15 cellular contexts compared by ENCODE assay signal in the genomic region with DNA sequence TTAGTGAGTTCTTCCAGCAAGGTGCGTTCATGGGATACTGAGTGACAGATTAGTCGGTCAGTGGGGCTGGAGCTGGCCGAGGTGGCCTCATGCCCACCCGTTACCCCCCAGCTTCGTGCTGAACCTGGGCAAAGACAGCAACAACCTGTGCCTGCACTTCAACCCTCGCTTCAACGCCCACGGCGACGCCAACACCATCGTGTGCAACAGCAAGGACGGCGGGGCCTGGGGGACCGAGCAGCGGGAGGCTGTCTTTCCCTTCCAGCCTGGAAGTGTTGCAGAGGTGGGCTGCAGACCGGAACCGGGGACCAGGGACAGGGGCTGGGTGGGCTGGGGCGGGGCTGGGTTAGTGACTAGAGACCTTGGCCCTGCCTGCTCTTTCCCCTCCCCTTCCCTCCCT. TPM values are rescaled to one million over a fixed set of nuclear protein-coding genes. Genes with fewer than 3 reads are reported as not detected.
DNase-seq lines count a peak whose midpoint lies in the region; ATAC-seq, FAIRE-seq and TF ChIP-seq lines count a peak whose summit lies in the region.
"Had no signal": no experiment of that assay in that cellular context is flagged by ENCODE, and none has a peak within 500 bp of the region (broad histone marks: within the 10 kb centered on the region; RNA-seq: fewer than 3 reads in every experiment).

No MANE protein-coding gene starts in this region.

- H3K36me3 ChIP-seq in ACC112 (ENCODE audit: insufficient read depth, low read length) (peaks cover 3% of the 10 kb centered on the region; the same call in 1 of the 2 replicates), HEK293 (ENCODE audit: control insufficient read depth in 2 of 2, insufficient read depth in 1 of 2, low read length in 2 of 2) (no peaks in the 10 kb centered on the region), GM12878 (ENCODE audit: control insufficient read depth in 2 of 2, insufficient read depth in 2 of 2, low read length in 1 of 2) (peaks cover 2% of the 10 kb centered on the region in 2 experiments; a peak in 1 of 4 replicates)

- H3K9me3 Mint-ChIP-seq in naive B cell: no peaks in the 10 kb centered on the region
- H3K9me3 Mint-ChIP-seq: neural crest cell had no signal

- no peak for TF ChIP-seq CTCF in HEK293 (tag by site-specific recombination; IDR thresholded peaks at IDR 0.05)
- TF ChIP-seq CTCF in GM12878 (IDR thresholded peaks at IDR 0.05 in 2 of 3, conservative IDR thresholded peaks at IDR 0.05 in 1 of 3; ENCODE audit: control insufficient read depth in 2 of 3, extremely low read depth in 1 of 3, insufficient read depth in 1 of 3, low read depth in 3 of 3, low read length in 3 of 3): no peak

- peak overlapping the region; percentile 69 for H3K4me2 ChIP-seq in GM12878 (ENCODE audit: control insufficient read depth, insufficient read depth)

- H3K9me3 ChIP-seq in HEK293 (ENCODE audit: control insufficient read depth, insufficient read depth, low read depth, low read length): no peaks in the 10 kb centered on the region
- no peaks in the 10 kb centered on the region for H3K9me3 ChIP-seq in GM12878 (replicated peaks; ENCODE audit: control insufficient read depth, insufficient read depth, low read length)
- H3K9me3 ChIP-seq: testis had no signal

- BruUV-seq in GM12878 (replicated peaks; lab: Mats Ljungman, UMichigan): no TSS peak

- H3K4me1 ChIP-seq in ACC112 (ENCODE audit: control insufficient read depth, insufficient read depth, low read length, unreplicated experiment): peaks cover 13% of the 10 kb centered on the region
- peaks cover 9% of the 10 kb centered on the region for H3K4me1 ChIP-seq in HEK293 (ENCODE audit: control insufficient read depth, insufficient read depth, low read length)
- H3K4me1 ChIP-seq in GM12878 (ENCODE audit: control insufficient read depth, insufficient read depth, low read length): peaks cover 27% of the 10 kb centered on the region

- peak overlapping the region in 1 of 8 donors; percentile 6 for H3K4me3 Mint-ChIP-seq in naive B cell

- 81% methylated on average over 16 of the region's 18 CpGs for WGBS in GM12878 (ENCODE audit: insufficient coverage, insufficient replicate concordance, low lambda C conversion rate, missing lambda C conversion rate)

- intact Hi-C loops in GM12878 (cut with micrococcal nuclease; ENCODE audit: unreplicated experiment): no loop called here

- H2AFZ ChIP-seq in ACC112 (ENCODE audit: low read length, unreplicated experiment) (no peak overlapping the region), GM12878 (ENCODE audit: control insufficient read depth, low read depth, low read length) (no peak overlapping the region)
- H2AFZ ChIP-seq: PC-9 had no signal

- RAD21 ChIA-PET in GM12878 (lab: Charles Lee; ENCODE audit: unreplicated experiment): interaction anchor here (1.8 to 5.1 kb wide), 5 partner anchors 18 to 71 kb away, joined by 4 to 112 read pairs (median 30); partner anchors contain the start of genes GGA1 and PDXP

- no peaks in the 10 kb centered on the region for H3K36me3 Mint-ChIP-seq in naive B cell

- TF ChIP-seq EP300 in GM12878 (IDR thresholded peaks at IDR 0.05; ENCODE audit: borderline replicate concordance in 1 of 2, control insufficient read depth in 1 of 2, low read depth in 2 of 2, low read length in 2 of 2): no peak

- H3K27ac ChIP-seq in ACC112 (ENCODE audit: low read depth, low read length) (no peak overlapping the region), HEK293 (ENCODE audit: extremely low read depth, low read depth, low read length) (no peak overlapping the region), GM12878 (ENCODE audit: control insufficient read depth, insufficient read depth) (no peak overlapping the region)
- H3K27ac ChIP-seq: C4-2B, PC-9 had no signal

- no peak for TF ChIP-seq POLR2A in GM12878 (IDR thresholded peaks at IDR 0.05; ENCODE audit: low read depth, low read length)

- CTCF ChIA-PET in HEK293 (lab: Yijun Ruan, JAX): interaction anchor here (0.7 to 15.8 kb wide), 4 partner anchors 18 to 89 kb away, joined by 3 to 353 read pairs (median 46); partner anchors contain the start of genes PDXP and SH3BP1
- CTCF ChIA-PET in GM12878 (lab: Yijun Ruan, JAX): interaction anchor here (12.4 to 19.9 kb wide), 4 partner anchors 17 to 71 kb away, joined by 167 to 414 read pairs (median 287); partner anchors contain the start of genes GGA1, PDXP and SH3BP1

- peaks cover 38 to 51% (median 40%) of the 10 kb centered on the region in 3 donors for H3K4me1 Mint-ChIP-seq in naive B cell

- TF ChIP-seq RAD21 in GM12878 (IDR thresholded peaks at IDR 0.05; ENCODE audit: insufficient read depth, low read depth, low read length): no peak

- in situ Hi-C loops in GM12878 (cut with MboI): no loop called here

- H3K27me3 Mint-ChIP-seq in naive B cell: no peaks in the 10 kb centered on the region

- POLR2A ChIA-PET in HEK293 (lab: Yijun Ruan, JAX): interaction anchor here (0.6 to 0.8 kb wide), 3 partner anchors 10 to 38 kb away, joined by 3 to 5 read pairs (median 5); no protein-coding TSS in a partner anchor
- POLR2A ChIA-PET in GM12878 (lab: Charles Lee): interaction anchor here (0.6 to 14.0 kb wide), 3 partner anchors 18 to 1642 kb away, joined by 3 to 209 read pairs (median 49); partner anchors contain the start of genes GGA1 and PDXP

- H4K20me1 ChIP-seq in GM12878 (ENCODE audit: control insufficient read depth, insufficient read depth): no peaks in the 10 kb centered on the region

- H3K79me2 ChIP-seq in ACC112 (ENCODE audit: control insufficient read depth, insufficient read depth, low read length, unreplicated experiment): peaks cover 26% of the 10 kb centered on the region
- peaks cover 30% of the 10 kb centered on the region for H3K79me2 ChIP-seq in GM12878 (ENCODE audit: control insufficient read depth, insufficient read depth, low read length)

- H3K27ac Mint-ChIP-seq in naive B cell: peak overlapping the region in 4 of 6 donors; percentile 67 to 96 (median 88)

- SMC1A ChIA-PET in GM12878 (lab: Charles Lee; ENCODE audit: uncharacterized antibody, unreplicated experiment): interaction anchor here (1.3 to 10.9 kb wide), 3 partner anchors 17 to 52 kb away, joined by 6 to 157 read pairs (median 98); partner anchors contain the start of gene PDXP

- no peak for FAIRE-seq in GM12878 (lab: Jason Lieb, UNC)

- H3K9ac ChIP-seq in GM12878 (ENCODE audit: control insufficient read depth, insufficient read depth, low read length): no peak overlapping the region

- ATAC-seq in GM12878: no peak
- no peak for ATAC-seq in naive B cell (ENCODE audit: low read depth in 2 of 2)

- H3K27me3 ChIP-seq in ACC112 (ENCODE audit: insufficient read depth, low read length) (no peaks in the 10 kb centered on the region), GM12878 (replicated peaks in 1 of 2; ENCODE audit: control insufficient read depth in 2 of 2, insufficient read depth in 2 of 2, low read length in 1 of 2) (no peaks in the 10 kb centered on the region)
- H3K27me3 ChIP-seq: testis had no signal

- peak overlapping the region; percentile 62 for H3K4me3 ChIP-seq in ACC112 (ENCODE audit: low read depth, low read length)
- H3K4me3 ChIP-seq in HEK293 (ENCODE audit: low read depth, low read length): no peak overlapping the region
- H3K4me3 ChIP-seq in GM12878: peak overlapping the region; percentile 40; the same call in 1 of the 2 replicates
- H3K4me3 ChIP-seq: PC-9, testis had no signal

- no peak for DNase-seq in GM12878 (ENCODE audit: low read depth, low spot score)
- no peak for DNase-seq in naive B cell
- DNase-seq in ureter (ENCODE audit: low spot score): no peak
- no peak for DNase-seq in NCI-H1105 treated with DMSO at 0.1 percent for 48 hours (lab: John Stamatoyannopoulos, UW)
- DNase-seq in NK-92 (lab: John Stamatoyannopoulos, UW; ENCODE audit: unreplicated experiment): no peak
- no peak for DNase-seq in NCI-H1694 (lab: John Stamatoyannopoulos, UW)
- DNase-seq: activated CD4-positive, CD25-positive, alpha-beta regulatory T cell; activated naive CD4-positive, alpha-beta T cell; NCI-H2081 treated with DMSO at 0.1 percent for 48 hours; PC-9; testis had no signal

RNA-seq across cellular contexts. Expression of gene LGALS1, which starts 2.9 kb away (rescaled TPM):
- total RNA-seq in GM12878 (2013; cell fraction: nucleolus; rRNA removed): 71.4 and 74.1 TPM in 2 replicates
- total RNA-seq in GM12878 (2014; rRNA removed): 1,028 and 1,163 TPM in 2 replicates
- total RNA-seq in GM12878 (2014; rRNA removed; fragmentation: Illumina TruSeq; extraction: Trizol): 508 and 518 TPM in 2 replicates
- total RNA-seq in GM12878 (2021): 636 and 637 TPM in 2 replicates
- 1,837 TPM for polyA plus RNA-seq in GM12878 (2011; ENCODE audit: low read depth)
- 690 and 1,889 TPM in 2 replicates for polyA plus RNA-seq in GM12878 (2011; rRNA removed)
- polyA plus RNA-seq in GM12878 (2011; cell fraction: cytosol; rRNA removed): 2,989 and 3,872 TPM in 2 replicates
- 1,936 and 2,514 TPM in 2 replicates for polyA plus RNA-seq in GM12878 (2011; cell fraction: nucleus; rRNA removed)
- polyA plus RNA-seq in GM12878 (2012): 1,111 and 1,241 TPM in 2 replicates
- polyA plus RNA-seq in GM12878 (2014; fragmentation: Illumina TruSeq; extraction: Trizol): 56.5 and 312 TPM in 2 replicates
- polyA plus RNA-seq in GM12878 (2014; fragmentation: Nextera tagmentation; extraction: Ambion mirVana): 100 to 1,000 TPM; 571 TPM
- 1,386 and 1,631 TPM in 2 replicates for polyA plus RNA-seq in GM12878 (2014; rRNA removed)
- polyA plus RNA-seq in GM12878 (2016; fragmentation: Nextera tagmentation; extraction: Ambion mirVana): 100 to 1,000 TPM; 777 to 791 TPM
- 796 and 1,494 TPM in 2 replicates for polyA minus RNA-seq in GM12878 (2011; rRNA and poly(A)+ RNA removed)
- polyA minus RNA-seq in GM12878 (2011; cell fraction: cytosol; rRNA and poly(A)+ RNA removed): 213 and 229 TPM in 2 replicates
- 191 and 194 TPM in 2 replicates for polyA minus RNA-seq in GM12878 (2011; cell fraction: nucleus; rRNA and poly(A)+ RNA removed)
- 10 to 100 TPM in 4 of 6 donors, 1 to 10 TPM in 2; 4.1 to 35.3 (median 12.8) TPM for polyA plus RNA-seq in naive B cell (ENCODE audit: low read depth in 6 of 6)
- 396 TPM for total RNA-seq in ureter

RNA-seq across cellular contexts. Expression of gene NOL12, which starts 7.8 kb away (rescaled TPM):
- total RNA-seq in GM12878 (2013; cell fraction: nucleolus; rRNA removed): 24.0 and 33.8 TPM in 2 replicates
- total RNA-seq in GM12878 (2014; rRNA removed): 42.1 and 43.2 TPM in 2 replicates
- 34.2 and 40.5 TPM in 2 replicates for total RNA-seq in GM12878 (2014; rRNA removed; fragmentation: Illumina TruSeq; extraction: Trizol)
- total RNA-seq in GM12878 (2021): 36.5 and 37.0 TPM in 2 replicates
- polyA plus RNA-seq in GM12878 (2011; ENCODE audit: low read depth): 10.0 TPM
- polyA plus RNA-seq in GM12878 (2011; rRNA removed): 23.1 and 25.8 TPM in 2 replicates
- 22.1 and 36.9 TPM in 2 replicates for polyA plus RNA-seq in GM12878 (2011; cell fraction: cytosol; rRNA removed)
- 38.6 and 48.7 TPM in 2 replicates for polyA plus RNA-seq in GM12878 (2011; cell fraction: nucleus; rRNA removed)
- polyA plus RNA-seq in GM12878 (2012): 14.2 and 20.3 TPM in 2 replicates
- polyA plus RNA-seq in GM12878 (2014; fragmentation: Illumina TruSeq; extraction: Trizol): 15.5 and 43.2 TPM in 2 replicates
- polyA plus RNA-seq in GM12878 (2014; fragmentation: Nextera tagmentation; extraction: Ambion mirVana): 10 to 100 TPM in 1 of 2 experiments, 1 to 10 TPM in 1; 3.3 to 12.9 TPM
- polyA plus RNA-seq in GM12878 (2014; rRNA removed): 41.7 and 49.8 TPM in 2 replicates
- 10 to 100 TPM; 64.6 to 69.4 TPM for polyA plus RNA-seq in GM12878 (2016; fragmentation: Nextera tagmentation; extraction: Ambion mirVana)
- polyA minus RNA-seq in GM12878 (2011; rRNA and poly(A)+ RNA removed): 5.6 and 12.4 TPM in 2 replicates
- 9.0 and 9.5 TPM in 2 replicates for polyA minus RNA-seq in GM12878 (2011; cell fraction: cytosol; rRNA and poly(A)+ RNA removed)
- polyA minus RNA-seq in GM12878 (2011; cell fraction: nucleus; rRNA and poly(A)+ RNA removed): 5.2 and 12.5 TPM in 2 replicates
- 10 to 100 TPM; 35.7 to 60.6 (median 40.2) TPM for polyA plus RNA-seq in naive B cell (ENCODE audit: low read depth in 6 of 6)
- 36.8 TPM for total RNA-seq in ureter

RNA-seq across cellular contexts. Expression of gene TRIOBP, which starts 18.5 kb away (rescaled TPM):
- 25.1 and 25.6 TPM in 2 replicates for total RNA-seq in GM12878 (2013; cell fraction: nucleolus; rRNA removed)
- total RNA-seq in GM12878 (2014; rRNA removed) (18.0 and 21.0 TPM in 2 replicates), GM12878 (2014; rRNA removed; fragmentation: Illumina TruSeq; extraction: Trizol) (9.6 and 10.7 TPM in 2 replicates), GM12878 (2021) (20.5 and 23.6 TPM in 2 replicates), ureter (108 TPM)
- 4.2 TPM for polyA plus RNA-seq in GM12878 (2011; ENCODE audit: low read depth)
- polyA plus RNA-seq in GM12878 (2011; rRNA removed) (6.7 and 10.6 TPM in 2 replicates), GM12878 (2014; fragmentation: Illumina TruSeq; extraction: Trizol) (8.9 and 13.1 TPM in 2 replicates), GM12878 (2014; fragmentation: Nextera tagmentation; extraction: Ambion mirVana) (under 1 TPM; 0.21 to 0.53 TPM), GM12878 (2014; rRNA removed) (19.5 and 20.1 TPM in 2 replicates), GM12878 (2016; fragmentation: Nextera tagmentation; extraction: Ambion mirVana) (10 to 100 TPM in 1 of 2 experiments, 1 to 10 TPM in 1; 4.2 to 19.9 TPM), naive B cell (ENCODE audit: low read depth in 6 of 6) (10 to 100 TPM; 13.7 to 19.5 (median 16.2) TPM)
- 17.0 and 19.4 TPM in 2 replicates for polyA plus RNA-seq in GM12878 (2011; cell fraction: cytosol; rRNA removed)
- 24.2 and 29.4 TPM in 2 replicates for polyA plus RNA-seq in GM12878 (2011; cell fraction: nucleus; rRNA removed)
- 13.8 and 16.5 TPM in 2 replicates for polyA plus RNA-seq in GM12878 (2012)
- 26.6 and 34.0 TPM in 2 replicates for polyA minus RNA-seq in GM12878 (2011; rRNA and poly(A)+ RNA removed)
- polyA minus RNA-seq in GM12878 (2011; cell fraction: cytosol; rRNA and poly(A)+ RNA removed): 7.7 and 7.8 TPM in 2 replicates
- polyA minus RNA-seq in GM12878 (2011; cell fraction: nucleus; rRNA and poly(A)+ RNA removed): 12.5 and 21.6 TPM in 2 replicates

RNA-seq across cellular contexts. Expression of gene PDXP, which starts 19.8 kb away (rescaled TPM):
- total RNA-seq in GM12878 (2013; cell fraction: nucleolus; rRNA removed): 7.4 and 8.6 TPM in 2 replicates
- total RNA-seq in GM12878 (2014; rRNA removed) (36.8 and 41.1 TPM in 2 replicates), GM12878 (2014; rRNA removed; fragmentation: Illumina TruSeq; extraction: Trizol) (27.2 and 29.7 TPM in 2 replicates), GM12878 (2021) (38.6 and 44.7 TPM in 2 replicates), ureter (5.2 TPM)
- polyA plus RNA-seq in GM12878 (2011; ENCODE audit: low read depth): 14.9 TPM
- polyA plus RNA-seq in GM12878 (2011; rRNA removed) (25.4 and 39.4 TPM in 2 replicates), GM12878 (2014; fragmentation: Illumina TruSeq; extraction: Trizol) (30.1 and 40.0 TPM in 2 replicates), GM12878 (2014; fragmentation: Nextera tagmentation; extraction: Ambion mirVana) (10 to 100 TPM in 1 of 2 experiments, 1 to 10 TPM in 1; 9.8 to 15.2 TPM), GM12878 (2014; rRNA removed) (56.7 and 57.9 TPM in 2 replicates), GM12878 (2016; fragmentation: Nextera tagmentation; extraction: Ambion mirVana) (1 to 10 TPM; 4.4 to 4.8 TPM), naive B cell (ENCODE audit: low read depth in 6 of 6) (10 to 100 TPM in 1 of 6 donors, 1 to 10 TPM in 5; 4.0 to 14.3 (median 7.6) TPM)
- 66.8 and 73.1 TPM in 2 replicates for polyA plus RNA-seq in GM12878 (2011; cell fraction: cytosol; rRNA removed)
- polyA plus RNA-seq in GM12878 (2011; cell fraction: nucleus; rRNA removed): 26.0 and 35.5 TPM in 2 replicates
- polyA plus RNA-seq in GM12878 (2012): 17.7 and 26.5 TPM in 2 replicates
- polyA minus RNA-seq in GM12878 (2011; rRNA and poly(A)+ RNA removed): 22.2 and 37.3 TPM in 2 replicates
- 11.4 and 17.4 TPM in 2 replicates for polyA minus RNA-seq in GM12878 (2011; cell fraction: cytosol; rRNA and poly(A)+ RNA removed)
- 7.3 and 9.7 TPM in 2 replicates for polyA minus RNA-seq in GM12878 (2011; cell fraction: nucleus; rRNA and poly(A)+ RNA removed)

RNA-seq across cellular contexts. Expression of gene SH3BP1, which starts 38.9 kb away (rescaled TPM):
- 73.5 and 76.3 TPM in 2 replicates for total RNA-seq in GM12878 (2013; cell fraction: nucleolus; rRNA removed)
- 34.0 and 37.5 TPM in 2 replicates for total RNA-seq in GM12878 (2014; rRNA removed)
- total RNA-seq in GM12878 (2014; rRNA removed; fragmentation: Illumina TruSeq; extraction: Trizol): 16.8 and 17.9 TPM in 2 replicates
- total RNA-seq in GM12878 (2021): 67.0 and 70.5 TPM in 2 replicates
- polyA plus RNA-seq in GM12878 (2011; ENCODE audit: low read depth): 126 TPM
- polyA plus RNA-seq in GM12878 (2011; rRNA removed): 14.5 and 27.0 TPM in 2 replicates
- 37.4 and 46.9 TPM in 2 replicates for polyA plus RNA-seq in GM12878 (2011; cell fraction: cytosol; rRNA removed)
- 135 and 140 TPM in 2 replicates for polyA plus RNA-seq in GM12878 (2011; cell fraction: nucleus; rRNA removed)
- 56.7 and 111 TPM in 2 replicates for polyA plus RNA-seq in GM12878 (2012)
- 22.9 and 58.6 TPM in 2 replicates for polyA plus RNA-seq in GM12878 (2014; fragmentation: Illumina TruSeq; extraction: Trizol)
- 1 to 10 TPM in 1 of 2 experiments, under 1 TPM in 1; 0.29 to 1.1 TPM for polyA plus RNA-seq in GM12878 (2014; fragmentation: Nextera tagmentation; extraction: Ambion mirVana)
- 31.7 and 43.3 TPM in 2 replicates for polyA plus RNA-seq in GM12878 (2014; rRNA removed)
- polyA plus RNA-seq in GM12878 (2016; fragmentation: Nextera tagmentation; extraction: Ambion mirVana): 1 to 10 TPM; 4.8 to 9.9 TPM
- 39.4 and 47.3 TPM in 2 replicates for polyA minus RNA-seq in GM12878 (2011; rRNA and poly(A)+ RNA removed)
- polyA minus RNA-seq in GM12878 (2011; cell fraction: cytosol; rRNA and poly(A)+ RNA removed): 11.4 and 39.4 TPM in 2 replicates
- 33.5 and 50.5 TPM in 2 replicates for polyA minus RNA-seq in GM12878 (2011; cell fraction: nucleus; rRNA and poly(A)+ RNA removed)
- 1 to 10 TPM; 2.7 to 8.0 (median 3.2) TPM for polyA plus RNA-seq in naive B cell (ENCODE audit: low read depth in 6 of 6)
- total RNA-seq in ureter: 56.2 TPM
